ENCODE assay signal across 19 cellular contexts in the genomic region with DNA sequence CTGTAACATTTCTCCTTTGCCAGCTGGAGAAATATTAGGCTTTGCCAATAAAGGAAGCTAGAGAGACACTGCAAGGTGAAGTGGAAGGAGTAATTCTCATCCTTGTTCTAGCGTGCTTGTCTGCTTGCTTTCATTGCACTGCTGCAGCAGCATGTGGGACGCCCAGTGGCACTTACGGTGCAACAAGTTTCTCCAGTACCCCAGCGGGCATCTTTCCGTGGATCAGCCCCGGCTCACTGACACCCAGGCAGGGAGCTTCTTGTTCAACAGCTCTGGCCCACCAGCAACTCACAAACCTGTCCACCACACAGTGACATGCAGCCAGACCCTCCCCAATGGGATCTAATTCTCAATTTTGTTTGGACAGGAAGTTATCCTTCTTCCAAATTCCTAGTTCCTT.
"Had no signal": no experiment of that assay in that cellular context is flagged by ENCODE, and none has a peak within 500 bp of the region (broad histone marks: within the 10 kb centered on the region; RNA-seq: fewer than 3 reads in every experiment).

No MANE protein-coding gene starts in this region.

- FAIRE-seq: colon, endothelial cell of umbilical vein, keratinocyte had no signal

- H3K27ac Mint-ChIP-seq: dendritic cell treated with granulocyte-macrophage colony-stimulating factor and Interleukin-4, amounts not matched to agents 40 ng/mL and 50 ng/mL, for 4 days; neural progenitor cell had no signal

- H3K9me3 ChIP-seq: heart left ventricle, mucosa of descending colon, psoas muscle had no signal

- H3K4me3 ChIP-seq: heart left ventricle, mucosa of descending colon, neural progenitor cell, psoas muscle had no signal

- ATAC-seq: mucosa of descending colon; naive thymus-derived CD8-positive, alpha-beta T cell; psoas muscle; sciatic nerve had no signal

- H3K27me3 Mint-ChIP-seq: dendritic cell treated with granulocyte-macrophage colony-stimulating factor and Interleukin-4, amounts not matched to agents 40 ng/mL and 50 ng/mL, for 4 days had no signal

- H3K27me3 ChIP-seq: heart left ventricle, neural progenitor cell had no signal

- H3K4me3 Mint-ChIP-seq: dendritic cell treated with granulocyte-macrophage colony-stimulating factor and Interleukin-4, amounts not matched to agents 40 ng/mL and 50 ng/mL, for 4 days; naive thymus-derived CD8-positive, alpha-beta T cell; neural progenitor cell had no signal

- H3K27ac ChIP-seq: heart left ventricle, neural progenitor cell, parathyroid adenoma, psoas muscle had no signal

- DNase-seq: cerebellar nuclear complex; left cardiac atrium; mammary epithelial cell; mucosa of descending colon; naive thymus-derived CD8-positive, alpha-beta T cell; occipital lobe; psoas muscle; retina; stimulated activated CD4-positive, alpha-beta T cell treated with anti-CD3 and anti-CD28 coated beads, Interleukin-2, amount 100 ng/mL, for 24 hours; stimulated activated CD4-positive, alpha-beta T cell treated with anti-CD3 and anti-CD28 coated beads, Interleukin-4, amount 100 ng/mL, for 4 hours; stimulated activated naive CD4-positive, alpha-beta T cell had no signal

- H3K9ac ChIP-seq: neural progenitor cell, parathyroid adenoma had no signal

- H3K36me3 ChIP-seq: heart left ventricle had no signal

- H3K9me3 Mint-ChIP-seq: dendritic cell treated with granulocyte-macrophage colony-stimulating factor and Interleukin-4, amounts not matched to agents 40 ng/mL and 50 ng/mL, for 4 days had no signal

- H3K4me1 ChIP-seq: parathyroid adenoma, psoas muscle had no signal
